In genomic region chr13:50691176-50691681, GRCh38 we compare ENCODE assay signal across 16 cellular contexts.
DNase-seq lines count a peak whose midpoint lies in the region; FAIRE-seq and TF ChIP-seq lines count a peak whose summit lies in the region.
"Had no signal": no experiment of that assay in that cellular context is flagged by ENCODE, and none has a peak within 500 bp of the region (broad histone marks: within the 10 kb centered on the region; RNA-seq: fewer than 3 reads in every experiment).

No MANE protein-coding gene starts in this region.

- no peaks in the 10 kb centered on the region for H4K20me1 ChIP-seq in MM.1S (ENCODE audit: insufficient read depth, low read length)

- H3K79me2 ChIP-seq in MM.1S (ENCODE audit: low read length): no peaks in the 10 kb centered on the region

- H2BK12ac ChIP-seq in neuronal stem cell (ENCODE audit: low read length): no peak overlapping the region

- H3K9me3 ChIP-seq in MM.1S (replicated peaks; ENCODE audit: insufficient read depth, low read length) (no peaks in the 10 kb centered on the region), neuronal stem cell (replicated peaks in 1 of 2; ENCODE audit: control insufficient read depth in 2 of 2, insufficient read depth in 1 of 2, low read depth in 1 of 2, low read length in 2 of 2) (no peaks in the 10 kb centered on the region)
- H3K9me3 ChIP-seq: colonic mucosa, MG63 had no signal

- no peak overlapping the region for H2BK15ac ChIP-seq in neuronal stem cell (ENCODE audit: low read length)

- WGBS in neuronal stem cell (ENCODE audit: extremely low coverage in 2 of 2, insufficient read length in 2 of 2, insufficient replicate concordance in 1 of 2), 2 donors: no CpG with 5 or more reads among the region's 3 CpGs

- H4K8ac ChIP-seq in neuronal stem cell (ENCODE audit: low read depth, low read length): no peak overlapping the region

- H3K79me1 ChIP-seq in neuronal stem cell (ENCODE audit: low read depth, low read length): no peaks in the 10 kb centered on the region

- TF ChIP-seq CTCF in MM.1S (IDR thresholded peaks at IDR 0.05; ENCODE audit: low read length): no peak

- no peaks in the 10 kb centered on the region for H3K9me2 ChIP-seq in MM.1S (replicated peaks; ENCODE audit: insufficient read depth, low read length)

- H2BK5ac ChIP-seq in neuronal stem cell (ENCODE audit: low read length): no peak overlapping the region

- FAIRE-seq in endometrium (lab: Jason Lieb, UNC) (peak; percentile 39), HTR-8/SVneo (lab: Jason Lieb, UNC) (no peak)
- FAIRE-seq: GM12892 had no signal

- H3K9ac ChIP-seq in MM.1S (ENCODE audit: low read length) (no peak overlapping the region), neuronal stem cell (ENCODE audit: low read depth, low read length, poor library complexity) (no peak overlapping the region)

- H3K14ac ChIP-seq in neuronal stem cell (ENCODE audit: low read length): no peak overlapping the region

- peaks cover 5% of the 10 kb centered on the region; the same call in 1 of the 2 replicates for H3K4me1 ChIP-seq in MM.1S (ENCODE audit: low read length)
- peaks cover 7 to 17% of the 10 kb centered on the region in 2 donors for H3K4me1 ChIP-seq in neuronal stem cell (ENCODE audit: control insufficient read depth in 2 of 2, insufficient read depth in 1 of 2, low read depth in 1 of 2, low read length in 2 of 2)
- H3K4me1 ChIP-seq: colonic mucosa had no signal

- H3K4me2 ChIP-seq in MM.1S (ENCODE audit: low read depth, low read length) (peak overlapping the region; percentile 37; the same call in 1 of the 2 replicates), neuronal stem cell (ENCODE audit: insufficient read depth, low read length, poor library complexity, severe bottlenecking) (no peak overlapping the region)

- H3K4ac ChIP-seq in neuronal stem cell (ENCODE audit: low read length): no peak overlapping the region

- H3K27ac ChIP-seq in MM.1S (ENCODE audit: low read length) (peak overlapping the region; percentile 25; the same call in 1 of the 2 replicates), neuronal stem cell (replicated peaks; ENCODE audit: low read length) (peak overlapping the region; percentile 15)
- H3K27ac ChIP-seq: colonic mucosa had no signal

- DNase-seq in MM.1S (peak; percentile 36), RPMI8226 (peak; percentile 26), neuronal stem cell (ENCODE audit: low spot score) (no peak), HTR-8/SVneo (ENCODE audit: insufficient read length, low spot score) (no peak), AG20443 (ENCODE audit: low spot score) (no peak), SW 1271 (lab: John Stamatoyannopoulos, UW) (no peak), NCI-H2107 treated with DMSO at 0.1 percent for 48 hours (lab: John Stamatoyannopoulos, UW; ENCODE audit: unreplicated experiment) (no peak)
- DNase-seq: activated CD4-positive, alpha-beta T cell treated with anti-CD3 and anti-CD28 coated beads, Interleukin-2, amount 10 ng/mL, durations not matched to agents 7 days and 5 days; activated naive CD8-positive, alpha-beta T cell treated with anti-CD3 and anti-CD28 coated beads, Interleukin-2, amount 50 U/mL, for 24 hours; activated T-cell treated with anti-CD3 and anti-CD28 coated beads, Interleukin-2, amount 50 U/mL, for 24 hours; colonic mucosa; MG63; naive thymus-derived CD8-positive, alpha-beta T cell; NCI-H345 had no signal

- no peak overlapping the region for H2AFZ ChIP-seq in MM.1S (ENCODE audit: low read length)
- H2AFZ ChIP-seq in neuronal stem cell (ENCODE audit: low read length): peak overlapping the region; percentile 14

- H2AK5ac ChIP-seq in neuronal stem cell (ENCODE audit: low read depth, low read length): no peak overlapping the region

- no peak overlapping the region for H3K23ac ChIP-seq in neuronal stem cell (ENCODE audit: low read depth, low read length, poor library complexity)

- H3K4me3 ChIP-seq in MM.1S (ENCODE audit: low read length) (no peak overlapping the region), neuronal stem cell (ENCODE audit: low read length in 2 of 2) (no peak overlapping the region)
- H3K4me3 ChIP-seq: colonic mucosa, MG63 had no signal

- H3K27me3 ChIP-seq in MM.1S (replicated peaks; ENCODE audit: insufficient read depth, low read length) (no peaks in the 10 kb centered on the region), neuronal stem cell (ENCODE audit: control insufficient read depth in 3 of 3, insufficient read depth in 3 of 3, low read depth in 1 of 3, low read length in 3 of 3) (no peaks in the 10 kb centered on the region)
- H3K27me3 ChIP-seq: colonic mucosa, MG63 had no signal

- H3K18ac ChIP-seq in neuronal stem cell (ENCODE audit: low read length): no peak overlapping the region

- H3K36me3 ChIP-seq in MM.1S (replicated peaks; ENCODE audit: insufficient read depth, low read length) (no peaks in the 10 kb centered on the region), neuronal stem cell (replicated peaks in 1 of 2; ENCODE audit: control insufficient read depth in 2 of 2, insufficient read depth in 2 of 2, low read length in 2 of 2) (no peaks in the 10 kb centered on the region)
- H3K36me3 ChIP-seq: colonic mucosa, MG63 had no signal

- no peaks in the 10 kb centered on the region for H3F3A ChIP-seq in MM.1S (ENCODE audit: insufficient read depth, low read length)

- H4K91ac ChIP-seq in neuronal stem cell (ENCODE audit: low read depth, low read length, poor library complexity): no peak overlapping the region

- H2BK120ac ChIP-seq in neuronal stem cell (ENCODE audit: low read depth, low read length): no peak overlapping the region

Comparison
In these comparisons a context has a peak if more than half of its experiments do, and no peak if none do; other contexts are left out.
1. DNase-seq: peak in MM.1S (single experiment) and RPMI8226 (single experiment); none in neuronal stem cell (single experiment), HTR-8/SVneo (single experiment), AG20443 (single experiment), SW 1271 (0 of 2) and NCI-H2107 treated with DMSO at 0.1 percent for 48 hours (single experiment).